ENCODE assay signal across 9 cellular contexts in genomic region chr2:189163889-189164288, GRCh38. TPM values are rescaled to one million over a fixed set of nuclear protein-coding genes. Genes with fewer than 3 reads are reported as not detected.
DNase-seq lines count a peak whose midpoint lies in the region; ATAC-seq and TF ChIP-seq lines count a peak whose summit lies in the region.
"Had no signal": no experiment of that assay in that cellular context is flagged by ENCODE, and none has a peak within 500 bp of the region (broad histone marks: within the 10 kb centered on the region; RNA-seq: fewer than 3 reads in every experiment).

No MANE protein-coding gene starts in this region.

- peak; percentile 57 for DNase-seq in HS-27A (ENCODE audit: low read depth)
- no peak for DNase-seq in chondrocyte (ENCODE audit: low spot score)
- no peak for DNase-seq in tibial artery
- no peak for DNase-seq in substantia nigra (lab: John Stamatoyannopoulos, UW)
- DNase-seq in sciatic nerve (ENCODE audit: low spot score): no peak
- no peak for DNase-seq in NCI-H1105 (lab: John Stamatoyannopoulos, UW)
- DNase-seq: right lobe of liver had no signal

- H3K36me3 Mint-ChIP-seq in chondrocyte (ENCODE audit: low read depth): peaks cover 17% of the 10 kb centered on the region

- 42% methylated on average over 3 of the region's 3 CpGs for WGBS in liver

- H3K9ac ChIP-seq in liver (ENCODE audit: low read depth in 1 of 2, low read length in 2 of 2): no peak overlapping the region

- peak overlapping the region; percentile 85 for H3K27ac Mint-ChIP-seq in chondrocyte (ENCODE audit: unreplicated experiment)

- peaks cover 0 to 22% (median 17%) of the 10 kb centered on the region in 4 donors for H3K4me1 ChIP-seq in liver (ENCODE audit: control insufficient read depth in 4 of 4, insufficient read depth in 4 of 4, low read length in 3 of 4)
- H3K4me1 ChIP-seq in tibial artery: peaks cover 0 to 97% (median 29%) of the 10 kb centered on the region in 4 donors

- intact Hi-C loops in tibial artery (cut with DNase I; ENCODE audit: low total_unique reads) (no loop called here), sciatic nerve (cut with DNase I) (no loop called here)

- no peak for TF ChIP-seq CTCF in chondrocyte (IDR thresholded peaks at IDR 0.05)
- no peak for TF ChIP-seq CTCF in liver (IDR thresholded peaks at IDR 0.05; ENCODE audit: low read depth, low read length, missing input control)
- TF ChIP-seq CTCF in tibial artery (IDR thresholded peaks at IDR 0.05): no peak

- H3K27me3 Mint-ChIP-seq in chondrocyte (ENCODE audit: low read depth): no peaks in the 10 kb centered on the region

- H3K27ac ChIP-seq in liver (ENCODE audit: low read depth in 1 of 2, low read length in 2 of 2): peak overlapping the region in 1 of 2 donors; percentile 17
- peak overlapping the region; percentile 61 to 66 for H3K27ac ChIP-seq in tibial artery
- no peak overlapping the region for H3K27ac ChIP-seq in substantia nigra (ENCODE audit: low read depth, low read length, poor library complexity, severe bottlenecking)
- H3K27ac ChIP-seq: right lobe of liver had no signal

- H3K9me3 Mint-ChIP-seq in chondrocyte (ENCODE audit: low read depth): no peaks in the 10 kb centered on the region

- H3K36me3 ChIP-seq in liver (ENCODE audit: control insufficient read depth in 4 of 4, insufficient read depth in 3 of 4, low read depth in 1 of 4, low read length in 3 of 4) (no peaks in the 10 kb centered on the region), tibial artery (no peaks in the 10 kb centered on the region)
- H3K36me3 ChIP-seq: right lobe of liver had no signal

- no peaks in the 10 kb centered on the region for H3K27me3 ChIP-seq in liver (ENCODE audit: control insufficient read depth in 4 of 4, insufficient read depth in 4 of 4, low read length in 3 of 4)
- no peaks in the 10 kb centered on the region for H3K27me3 ChIP-seq in tibial artery
- H3K27me3 ChIP-seq: right lobe of liver had no signal

- H3K4me3 ChIP-seq in liver (ENCODE audit: low read depth in 1 of 3, low read length in 3 of 3) (no peak overlapping the region), tibial artery (no peak overlapping the region)
- H3K4me3 ChIP-seq: right lobe of liver had no signal

- no peak overlapping the region for H3K4me3 Mint-ChIP-seq in chondrocyte (ENCODE audit: unreplicated experiment)

- no peak for TF ChIP-seq RAD21 in liver (IDR thresholded peaks at IDR 0.05)

- H3K4me1 Mint-ChIP-seq in chondrocyte (ENCODE audit: low read depth): peaks cover 93% of the 10 kb centered on the region

- H3K9me3 ChIP-seq in liver (ENCODE audit: control insufficient read depth in 4 of 4, low read length in 3 of 4) (no peaks in the 10 kb centered on the region), tibial artery (no peaks in the 10 kb centered on the region)
- H3K9me3 ChIP-seq: right lobe of liver had no signal

- ATAC-seq in GM21528 (IDR thresholded peaks at IDR 0.05; ENCODE audit: low FRiP score, unreplicated experiment) (no peak), sciatic nerve (no peak)

TF ChIP-seq in liver, 16 proteins besides CTCF, POLR2A, EP300 and RAD21:
- TF ChIP-seq HNF4G (IDR thresholded peaks at IDR 0.05) (no peak), RXRA (IDR thresholded peaks at IDR 0.05) (peak in 1 of 2 donors; percentile 7), NR2F2 (IDR thresholded peaks at IDR 0.05) (peak; percentile 58)

RNA-seq across cellular contexts. Expression of gene COL5A2, which starts 15.7 kb away (rescaled TPM):
- total RNA-seq in chondrocyte (1,927 to 2,200 TPM (median 1,930 TPM) in 3 replicates), liver (10 to 100 TPM; 11.6 to 83.5 TPM), sciatic nerve (45.7 TPM)
- 1 to 10 TPM; 3.2 to 6.5 TPM for polyA plus RNA-seq in liver

Comparison
In these comparisons a context has a peak if more than half of its experiments do, and no peak if none do; other contexts are left out.
1. RNA of gene COL5A2, which starts 15.7 kb away (total RNA-seq): 1,927 to 2,200 TPM in chondrocyte; 11.6 to 83.5 TPM in liver and 45.7 TPM in sciatic nerve (single experiment); every median in the first group is over 10 times any median in the second.